In the genomic region with DNA sequence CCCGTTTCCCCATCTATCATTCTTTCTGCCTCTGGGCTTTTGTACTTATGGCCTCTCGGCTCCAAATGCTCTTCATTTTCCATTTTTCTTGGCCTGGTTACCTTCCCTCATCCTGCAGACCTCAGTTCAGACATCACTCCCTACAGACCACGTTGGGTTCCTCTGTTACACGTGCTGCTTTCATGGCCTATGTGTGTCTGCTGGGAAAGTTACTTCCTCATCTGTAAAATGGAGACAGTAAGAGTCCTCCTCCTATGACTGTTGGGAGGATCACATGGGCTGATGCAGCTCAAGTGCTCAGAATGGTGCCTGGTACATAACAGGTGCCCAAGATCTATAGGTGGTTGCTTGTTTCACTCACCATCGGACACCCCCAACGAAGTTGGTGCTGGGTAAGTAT, we compare ENCODE assay signal across 29 cellular contexts. TPM values are rescaled to one million over a fixed set of nuclear protein-coding genes. Genes with fewer than 3 reads are reported as not detected.
"Had no signal": no experiment of that assay in that cellular context is flagged by ENCODE, and none has a peak within 500 bp of the region (broad histone marks: within the 10 kb centered on the region; RNA-seq: fewer than 3 reads in every experiment).

No MANE protein-coding gene starts in this region.

- H3K36me3 ChIP-seq: breast epithelium, esophagus muscularis mucosa, gastrocnemius medialis, neutrophil, pancreas, vagina had no signal

- DNase-seq: activated CD8-positive, alpha-beta memory T cell treated with anti-CD3 and anti-CD28 coated beads for 24 hours; activated CD8-positive, alpha-beta memory T cell treated with anti-CD3 and anti-CD28 coated beads, Interleukin-2, amount 50 U/mL, for 4 hours; activated effector memory CD4-positive, alpha-beta T cell treated with Interleukin-2 at 50 U/mL for 16 hours; activated naive CD4-positive, alpha-beta T cell treated with anti-CD3 and anti-CD28 coated beads for 36 hours; activated naive CD8-positive, alpha-beta T cell treated with anti-CD3 and anti-CD28 coated beads, Interleukin-2, amount 10 ng/mL, durations not matched to agents 7 days and 5 days; activated T-cell treated with anti-CD3 and anti-CD28 coated beads, Interleukin-2, amount 50 U/mL, for 4 hours; amniotic stem cell; effector memory CD8-positive, alpha-beta T cell; gastrocnemius medialis; left ventricle myocardium superior; mammary epithelial cell; midbrain; pancreas; small intestine; stimulated activated CD4-positive, alpha-beta T cell treated with anti-CD3 and anti-CD28 coated beads, Interleukin-2, amount 100 ng/mL, for 24 hours; stimulated activated naive B cell treated with anti-CD40 and anti-IgM and Interleukin-4, amounts not matched to agents 10 μg/mL and 1 μg/mL and 100 μg/mL, for 72 hours; testis had no signal

- ATAC-seq: activated T-cell treated with anti-CD3 and anti-CD28 coated beads, Interleukin-2, amount 50 U/mL, for 4 hours; effector memory CD8-positive, alpha-beta T cell; gastrocnemius medialis; left ventricle myocardium superior; natural killer cell treated with Interleukin-12 subunit alpha and Interleukin-12 subunit beta and Interleukin-15 and Interleukin-18, amount 100 ng/mL, for 72 hours; sciatic nerve had no signal

- H3K27me3 ChIP-seq: breast epithelium, neutrophil, pancreas, testis, vagina had no signal

- H3K27ac Mint-ChIP-seq: activated naive CD4-positive, alpha-beta T cell treated with anti-CD3 and anti-CD28 coated beads for 36 hours; activated naive CD8-positive, alpha-beta T cell treated with anti-CD3 and anti-CD28 coated beads, Interleukin-2, amount 10 ng/mL, durations not matched to agents 7 days and 5 days; effector memory CD8-positive, alpha-beta T cell; natural killer cell treated with Interleukin-12 subunit alpha and Interleukin-12 subunit beta and Interleukin-15 and Interleukin-18, amount 100 ng/mL, for 72 hours; stimulated activated naive B cell treated with anti-CD40 and anti-IgM and Interleukin-4, amounts not matched to agents 10 μg/mL and 1 μg/mL and 100 μg/mL, for 72 hours; type B pancreatic cell; WTC11 had no signal

- H3K4me3 ChIP-seq: breast epithelium, dorsolateral prefrontal cortex, esophagus muscularis mucosa, gastrocnemius medialis, pancreas, testis, vagina had no signal

- H3K4me3 Mint-ChIP-seq: activated naive CD4-positive, alpha-beta T cell treated with anti-CD3 and anti-CD28 coated beads for 36 hours; activated naive CD8-positive, alpha-beta T cell treated with anti-CD3 and anti-CD28 coated beads, Interleukin-2, amount 10 ng/mL, durations not matched to agents 7 days and 5 days; activated T-cell treated with anti-CD3 and anti-CD28 coated beads, Interleukin-2, amount 50 U/mL, for 4 hours; central memory CD8-positive, alpha-beta T cell; effector memory CD8-positive, alpha-beta T cell; natural killer cell treated with Interleukin-12 subunit alpha and Interleukin-12 subunit beta and Interleukin-15 and Interleukin-18, amount 100 ng/mL, for 72 hours; stimulated activated naive B cell treated with anti-CD40 and anti-IgM and Interleukin-4, amounts not matched to agents 10 μg/mL and 1 μg/mL and 100 μg/mL, for 72 hours; type B pancreatic cell; WTC11 had no signal

- H3K4me1 ChIP-seq: breast epithelium, pancreas, testis had no signal

- H3K36me3 Mint-ChIP-seq: activated naive CD8-positive, alpha-beta T cell treated with anti-CD3 and anti-CD28 coated beads, Interleukin-2, amount 10 ng/mL, durations not matched to agents 7 days and 5 days; natural killer cell treated with Interleukin-12 subunit alpha and Interleukin-12 subunit beta and Interleukin-15 and Interleukin-18, amount 100 ng/mL, for 72 hours; type B pancreatic cell; WTC11 had no signal

- H3K27me3 Mint-ChIP-seq: activated naive CD8-positive, alpha-beta T cell treated with anti-CD3 and anti-CD28 coated beads, Interleukin-2, amount 10 ng/mL, durations not matched to agents 7 days and 5 days had no signal

- H3K9me3 Mint-ChIP-seq: activated naive CD8-positive, alpha-beta T cell treated with anti-CD3 and anti-CD28 coated beads, Interleukin-2, amount 10 ng/mL, durations not matched to agents 7 days and 5 days; activated T-cell treated with anti-CD3 and anti-CD28 coated beads, Interleukin-2, amount 50 U/mL, for 4 hours; central memory CD8-positive, alpha-beta T cell; effector memory CD8-positive, alpha-beta T cell; natural killer cell treated with Interleukin-12 subunit alpha and Interleukin-12 subunit beta and Interleukin-15 and Interleukin-18, amount 100 ng/mL, for 72 hours; type B pancreatic cell; WTC11 had no signal

- FAIRE-seq: colon, islet of Langerhans, pancreas, small intestine had no signal

- H3K9me3 ChIP-seq: breast epithelium, esophagus muscularis mucosa, gastrocnemius medialis, neutrophil, pancreas, testis, vagina had no signal

- H3K4me1 Mint-ChIP-seq: stimulated activated naive B cell treated with anti-CD40 and anti-IgM and Interleukin-4, amounts not matched to agents 10 μg/mL and 1 μg/mL and 100 μg/mL, for 72 hours had no signal

- H3K27ac ChIP-seq: breast epithelium, dorsolateral prefrontal cortex, esophagus muscularis mucosa, gastrocnemius medialis, neutrophil, pancreas, testis, vagina had no signal

RNA-seq across cellular contexts. Expression of gene KCNK17, which starts 13.5 kb away (rescaled TPM):
- total RNA-seq: activated naive CD4-positive, alpha-beta T cell treated with anti-CD3 and anti-CD28 coated beads for 36 hours; activated naive CD8-positive, alpha-beta T cell treated with anti-CD3 and anti-CD28 coated beads, Interleukin-2, amount 10 ng/mL, durations not matched to agents 7 days and 5 days; activated T-cell treated with anti-CD3 and anti-CD28 coated beads, Interleukin-2, amount 50 U/mL, for 4 hours; gastrocnemius medialis; left ventricle myocardium superior; natural killer cell treated with Interleukin-12 subunit alpha and Interleukin-12 subunit beta and Interleukin-15 and Interleukin-18, amount 100 ng/mL, for 72 hours; vagina had no signal
- polyA plus RNA-seq: mammary epithelial cell had no signal

RNA-seq across cellular contexts. Expression of gene KCNK16, which starts 21.8 kb away (rescaled TPM):
- total RNA-seq: activated naive CD4-positive, alpha-beta T cell treated with anti-CD3 and anti-CD28 coated beads for 36 hours; activated naive CD8-positive, alpha-beta T cell treated with anti-CD3 and anti-CD28 coated beads, Interleukin-2, amount 10 ng/mL, durations not matched to agents 7 days and 5 days; activated T-cell treated with anti-CD3 and anti-CD28 coated beads, Interleukin-2, amount 50 U/mL, for 4 hours; breast epithelium; esophagus muscularis mucosa; gastrocnemius medialis; left ventricle myocardium superior; mammary epithelial cell; natural killer cell treated with Interleukin-12 subunit alpha and Interleukin-12 subunit beta and Interleukin-15 and Interleukin-18, amount 100 ng/mL, for 72 hours; sciatic nerve; testis; vagina; WTC11 had no signal
- polyA plus RNA-seq: mammary epithelial cell had no signal
